ENCODE assay signal across 21 cellular contexts in the genomic region with DNA sequence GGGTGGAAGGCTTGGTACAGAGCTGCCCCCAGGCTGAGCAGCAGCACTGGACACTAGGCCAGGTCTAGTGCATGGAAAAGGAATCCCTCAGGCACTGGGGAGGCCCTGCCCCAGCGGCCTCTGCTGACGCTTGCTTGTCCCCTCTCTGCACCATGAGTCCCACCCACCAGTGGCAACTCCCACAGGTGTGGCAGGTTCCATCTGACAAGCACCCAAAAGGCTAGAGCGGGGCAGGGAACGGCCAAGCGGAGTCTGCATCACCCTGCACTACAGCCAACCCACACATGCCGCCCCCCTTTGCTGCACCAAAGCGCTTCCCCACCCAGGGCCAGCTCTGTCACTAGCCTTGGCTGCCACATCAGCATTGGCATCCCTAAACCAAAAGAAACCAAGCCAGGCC.
"Had no signal": no experiment of that assay in that cellular context is flagged by ENCODE, and none has a peak within 500 bp of the region (broad histone marks: within the 10 kb centered on the region; RNA-seq: fewer than 3 reads in every experiment).

No MANE protein-coding gene starts in this region.

- H3K27ac ChIP-seq: epithelial cell of prostate, esophagus muscularis mucosa, gastrocnemius medialis, left ventricle myocardium inferior, lower lobe of right lung, neutrophil, psoas muscle, sigmoid colon, skin epidermis, suprapubic skin, tibial artery had no signal

- H3K27ac Mint-ChIP-seq: dendritic cell treated with granulocyte-macrophage colony-stimulating factor and Interleukin-4, amounts not matched to agents 40 ng/mL and 50 ng/mL, for 4 days; effector memory CD8-positive, alpha-beta T cell; naive B cell; nephron had no signal

- H3K4me3 Mint-ChIP-seq: dendritic cell treated with granulocyte-macrophage colony-stimulating factor and Interleukin-4, amounts not matched to agents 40 ng/mL and 50 ng/mL, for 4 days; effector memory CD8-positive, alpha-beta T cell; nephron had no signal

- H3K9me3 ChIP-seq: esophagus muscularis mucosa, gastrocnemius medialis, left ventricle myocardium inferior, lower lobe of right lung, neutrophil, psoas muscle, sigmoid colon, suprapubic skin, tibial artery had no signal

- ATAC-seq: effector memory CD8-positive, alpha-beta T cell; gastrocnemius medialis; left cardiac atrium; lower lobe of right lung; psoas muscle; stimulated activated naive CD8-positive, alpha-beta T cell treated with anti-CD3 and anti-CD28 coated beads, Interleukin-15, Interleukin-2, amounts not matched to agents 100 U/mL and 50 U/mL, for 24 hours had no signal

- H3K27me3 Mint-ChIP-seq: dendritic cell treated with granulocyte-macrophage colony-stimulating factor and Interleukin-4, amounts not matched to agents 40 ng/mL and 50 ng/mL, for 4 days; effector memory CD8-positive, alpha-beta T cell; naive B cell had no signal

- H3K4me1 ChIP-seq: gastrocnemius medialis, psoas muscle, sigmoid colon, suprapubic skin, tibial artery had no signal

- H3K9me3 Mint-ChIP-seq: dendritic cell treated with granulocyte-macrophage colony-stimulating factor and Interleukin-4, amounts not matched to agents 40 ng/mL and 50 ng/mL, for 4 days; effector memory CD8-positive, alpha-beta T cell; naive B cell; nephron had no signal

- H3K36me3 ChIP-seq: esophagus muscularis mucosa, gastrocnemius medialis, left ventricle myocardium inferior, lower lobe of right lung, neutrophil, sigmoid colon, suprapubic skin had no signal

- DNase-seq: effector memory CD8-positive, alpha-beta T cell; gastrocnemius medialis; kidney; left cardiac atrium; left ventricle myocardium inferior; lower lobe of right lung; mesendoderm; naive B cell; psoas muscle; retina; sigmoid colon; stimulated activated CD4-positive, alpha-beta T cell treated with anti-CD3 and anti-CD28 coated beads, Interleukin-2, amount 100 ng/mL, for 24 hours; stimulated activated naive CD8-positive, alpha-beta T cell treated with anti-CD3 and anti-CD28 coated beads, Interleukin-15, Interleukin-2, amounts not matched to agents 100 U/mL and 50 U/mL, for 24 hours; tibial artery had no signal

- H3K4me3 ChIP-seq: esophagus muscularis mucosa, gastrocnemius medialis, left ventricle myocardium inferior, lower lobe of right lung, psoas muscle, sigmoid colon, skin epidermis, suprapubic skin, tibial artery had no signal
